In genomic region chr11:25119416-25119815, GRCh38 we compare ENCODE assay signal across 5 cellular contexts.
"Had no signal": no experiment of that assay in that cellular context is flagged by ENCODE, and none has a peak within 500 bp of the region (broad histone marks: within the 10 kb centered on the region; RNA-seq: fewer than 3 reads in every experiment).

No MANE protein-coding gene starts in this region.

- FAIRE-seq: HTR-8/SVneo had no signal

- DNase-seq: KBM-7, KG1 had no signal

- H3K27ac ChIP-seq: HL-60, KMS-11 had no signal

- H3K9ac ChIP-seq: KMS-11 had no signal

- H3K4me2 ChIP-seq: KMS-11 had no signal
